ENCODE assay signal across 3 cellular contexts in the genomic region with DNA sequence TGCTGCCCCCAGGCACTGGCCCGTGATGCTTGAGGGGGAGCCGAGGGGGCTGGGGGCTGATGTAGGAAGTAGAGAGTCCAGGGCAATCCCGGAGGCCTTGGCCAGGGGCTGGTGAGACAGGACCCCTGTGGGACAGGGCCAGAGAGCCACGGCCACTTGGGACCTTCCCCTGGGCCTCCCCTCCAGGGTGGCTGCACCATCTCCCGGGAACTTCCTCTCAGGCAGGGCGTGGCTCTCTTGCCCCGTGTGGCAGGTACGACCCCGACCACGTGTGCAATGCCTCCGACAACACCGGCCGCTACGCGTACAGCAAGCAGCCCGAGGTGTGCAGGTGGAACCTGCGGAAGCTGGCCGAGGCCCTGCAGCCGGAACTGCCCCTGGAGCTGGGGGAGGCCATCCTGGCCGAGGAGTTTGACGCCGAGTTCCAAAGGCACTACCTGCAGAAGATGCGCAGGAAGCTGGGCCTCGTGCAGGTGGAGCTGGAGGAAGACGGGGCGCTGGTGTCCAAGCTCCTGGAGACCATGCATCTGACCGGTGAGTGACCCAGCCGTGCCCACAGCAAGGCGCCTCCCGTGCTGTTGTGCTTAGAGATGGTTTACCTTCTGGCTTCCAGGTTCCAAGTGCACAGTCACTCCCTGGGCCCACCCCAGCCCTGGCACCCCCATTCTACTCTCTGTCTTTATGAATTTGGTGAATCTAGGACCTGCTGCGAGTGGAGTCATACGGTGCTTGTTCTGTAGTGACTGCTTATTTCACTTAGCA. TPM values are rescaled to one million over a fixed set of nuclear protein-coding genes. Genes with fewer than 3 reads are reported as not detected.
"Had no signal": no experiment of that assay in that cellular context is flagged by ENCODE, and none has a peak within 500 bp of the region (broad histone marks: within the 10 kb centered on the region; RNA-seq: fewer than 3 reads in every experiment).

No MANE protein-coding gene starts in this region.

- H3K4me3 ChIP-seq: adrenal gland, tibial artery had no signal

- H3K27ac ChIP-seq: tibial artery had no signal

- H3K9me3 ChIP-seq: adrenal gland, tibial artery had no signal

- H3K27me3 ChIP-seq: adrenal gland, tibial artery had no signal

RNA-seq across cellular contexts. Expression of a gene that starts 40.0 kb away (rescaled TPM):
- total RNA-seq: renal cortical epithelial cell had no signal
